22 cellular contexts compared by ENCODE assay signal in the genomic region with DNA sequence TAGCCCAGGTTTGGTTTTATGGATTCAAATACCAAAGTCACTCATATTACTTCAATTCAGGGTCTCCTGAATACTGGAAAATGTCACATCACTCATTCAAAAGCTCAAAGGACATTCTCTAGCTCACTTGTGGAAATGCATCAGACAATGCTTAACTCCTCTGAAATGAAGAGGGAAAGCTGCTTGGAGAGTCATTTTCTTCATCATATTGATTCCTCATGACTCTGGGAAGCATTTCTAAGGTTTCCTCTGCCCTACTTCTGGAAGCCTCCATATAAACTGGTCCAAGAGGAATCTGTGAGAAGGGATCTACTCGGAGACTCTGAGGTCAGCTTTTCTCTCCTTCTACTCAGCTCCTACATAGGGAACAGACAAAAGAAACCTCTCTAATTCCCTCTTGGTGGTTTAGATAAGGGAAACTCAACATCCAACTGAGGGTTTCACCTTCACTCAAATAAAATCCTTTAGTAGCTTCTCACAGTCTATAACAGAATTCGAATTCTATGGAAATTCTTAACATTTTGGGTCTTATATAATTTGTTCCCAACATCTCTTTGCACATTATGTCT.
"Had no signal": no experiment of that assay in that cellular context is flagged by ENCODE, and none has a peak within 500 bp of the region (broad histone marks: within the 10 kb centered on the region; RNA-seq: fewer than 3 reads in every experiment).

No MANE protein-coding gene starts in this region.

- H3K27me3 Mint-ChIP-seq: memory B cell; naive thymus-derived CD4-positive, alpha-beta T cell; natural killer cell treated with Interleukin-12 subunit alpha and Interleukin-12 subunit beta and Interleukin-15 and Interleukin-18, amount 100 ng/mL, for 72 hours; progenitor cell of endocrine pancreas; stimulated activated naive CD8-positive, alpha-beta T cell treated with anti-CD3 and anti-CD28 coated beads, Interleukin-15, Interleukin-2, amounts not matched to agents 100 ng/mL and 50 ng/mL, for 24 hours had no signal

- ATAC-seq: mucosa of descending colon; naive thymus-derived CD4-positive, alpha-beta T cell; natural killer cell treated with Interleukin-12 subunit alpha and Interleukin-12 subunit beta and Interleukin-15 and Interleukin-18, amount 100 ng/mL, for 72 hours; right lobe of liver; upper lobe of right lung had no signal

- FAIRE-seq: urothelium cell line had no signal

- H3K27ac ChIP-seq: hepatocyte, left ventricle myocardium inferior, ovary, right atrium auricular region, right lobe of liver, suprapubic skin, thoracic aorta, tibial artery, upper lobe of right lung had no signal

- H3K4me1 Mint-ChIP-seq: memory B cell had no signal

- H3K9me3 Mint-ChIP-seq: natural killer cell treated with Interleukin-12 subunit alpha and Interleukin-12 subunit beta and Interleukin-15 and Interleukin-18, amount 100 ng/mL, for 72 hours had no signal

- H3K4me3 Mint-ChIP-seq: memory B cell; naive thymus-derived CD4-positive, alpha-beta T cell; natural killer cell treated with Interleukin-12 subunit alpha and Interleukin-12 subunit beta and Interleukin-15 and Interleukin-18, amount 100 ng/mL, for 72 hours; stimulated activated naive CD8-positive, alpha-beta T cell treated with anti-CD3 and anti-CD28 coated beads, Interleukin-15, Interleukin-2, amounts not matched to agents 100 ng/mL and 50 ng/mL, for 24 hours had no signal

- DNase-seq: islet precursor cell; left ventricle myocardium inferior; midbrain; mucosa of descending colon; naive thymus-derived CD4-positive, alpha-beta T cell; ovary; right lobe of liver; stimulated activated CD4-positive, alpha-beta T cell treated with anti-CD3 and anti-CD28 coated beads, Interleukin-1b, Interleukin-23, amount 100 ng/mL, for 48 hours; stimulated activated CD4-positive, alpha-beta T cell treated with anti-CD3 and anti-CD28 coated beads, Interleukin-2, amount 100 ng/mL, for 48 hours; stimulated activated naive CD4-positive, alpha-beta T cell; tibial artery; trophoblast cell; upper lobe of right lung had no signal

- H3K27ac Mint-ChIP-seq: memory B cell; naive thymus-derived CD4-positive, alpha-beta T cell; natural killer cell treated with Interleukin-12 subunit alpha and Interleukin-12 subunit beta and Interleukin-15 and Interleukin-18, amount 100 ng/mL, for 72 hours; progenitor cell of endocrine pancreas; stimulated activated naive CD8-positive, alpha-beta T cell treated with anti-CD3 and anti-CD28 coated beads, Interleukin-15, Interleukin-2, amounts not matched to agents 100 ng/mL and 50 ng/mL, for 24 hours had no signal
